ENCODE assay signal across 8 cellular contexts in the genomic region with DNA sequence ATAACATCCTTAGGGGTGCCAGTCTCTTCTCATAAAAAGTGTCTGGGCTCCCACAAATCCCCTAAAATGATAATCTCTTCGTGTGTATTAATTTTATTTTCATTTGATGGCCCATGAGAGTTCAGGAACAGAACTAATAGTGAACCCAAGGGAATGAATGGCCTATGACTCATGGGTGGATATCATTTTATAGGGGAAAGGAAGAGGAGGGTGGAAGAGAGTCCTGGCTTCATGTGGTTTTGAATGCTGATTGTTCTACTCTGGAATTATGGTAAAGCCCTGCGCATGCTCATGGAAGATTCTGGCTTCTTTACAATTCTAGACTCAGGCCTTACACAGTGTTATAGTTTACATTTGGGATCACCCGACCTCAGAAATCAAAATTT. TPM values are rescaled to one million over a fixed set of nuclear protein-coding genes. Genes with fewer than 3 reads are reported as not detected.
A peak's percentile ranks its signal among the peaks of the same experiment; 100 is the strongest.
DNase-seq lines count a peak whose midpoint lies in the region; ATAC-seq, FAIRE-seq and TF ChIP-seq lines count a peak whose summit lies in the region.

No MANE protein-coding gene starts in this region.

- H2AFZ ChIP-seq in K562 (ENCODE audit: low read depth, low read length), result no peak overlapping the region

- no peak for TF ChIP-seq EP300 in K562 (IDR thresholded peaks at IDR 0.05; ENCODE audit: low read length)

- peak overlapping the region in 1 of 2 experiments; percentile 39; a peak in 1 of 4 replicates for H3K9ac ChIP-seq in K562 (ENCODE audit: insufficient read depth in 1 of 2, low read depth in 2 of 2, low read length in 2 of 2)

- H3K4me3 Mint-ChIP-seq in activated naive CD4-positive, alpha-beta T cell treated with anti-CD3 and anti-CD28 coated beads for 36 hours, result peak overlapping the region; percentile 47
- H3K4me3 Mint-ChIP-seq in effector memory CD8-positive, alpha-beta T cell, result no peak overlapping the region

- 0 out of 2 replicates have a peak, but pooled peaks cover 4% of the 10 kb centered on the region for H4K20me1 ChIP-seq in K562 (replicated peaks; ENCODE audit: control insufficient read depth, insufficient read depth, low read length)

- H3K9me1 ChIP-seq in K562 (ENCODE audit: control insufficient read depth, insufficient read depth, low read length), result no peaks in the 10 kb centered on the region

- peaks cover 4% of the 10 kb centered on the region for H3K36me3 Mint-ChIP-seq in activated naive CD4-positive, alpha-beta T cell treated with anti-CD3 and anti-CD28 coated beads for 36 hours (ENCODE audit: low read depth)
- H3K36me3 Mint-ChIP-seq in effector memory CD8-positive, alpha-beta T cell (ENCODE audit: insufficient read depth), result no peaks in the 10 kb centered on the region

- in situ Hi-C loops in K562 (cut with MboI) (no loop called here), G401 (cut with HindIII; ENCODE audit: low sequenced_read_pairs) (no loop called here)

- H3K4me1 ChIP-seq in K562 (replicated peaks in 1 of 2; ENCODE audit: control insufficient read depth in 2 of 2, insufficient read depth in 2 of 2, low read length in 2 of 2) (peaks cover 8 to 47% of the 10 kb centered on the region in 2 experiments), lung (ENCODE audit: control insufficient read depth in 2 of 2, insufficient read depth in 2 of 2, low read length in 2 of 2) (peaks cover 5 to 38% of the 10 kb centered on the region in 2 donors), urinary bladder (ENCODE audit: insufficient read depth) (no peaks in the 10 kb centered on the region)

- CTCF ChIA-PET in activated naive CD4-positive, alpha-beta T cell treated with anti-CD3 and anti-CD28 coated beads for 36 hours (lab: Charles Lee), result interaction anchor here (1.0 to 1.7 kb wide), 5 partner anchors 11 to 35 kb away, joined by 3 to 6 read pairs (median 4); partner anchors contain the start of gene MAML2
- CTCF ChIA-PET in K562 (lab: Yijun Ruan, JAX; ENCODE audit: low intra/inter-chr PET ratio), result no interaction called here

- DNase-seq in activated naive CD4-positive, alpha-beta T cell treated with anti-CD3 and anti-CD28 coated beads for 36 hours, result no peak
- no peak for DNase-seq in activated naive CD4-positive, alpha-beta T cell treated with anti-CD3 and anti-CD28 coated beads, Interleukin-2, amount 50 U/mL, for 16 hours
- DNase-seq in K562 (ENCODE audit: extremely low read depth in 1 of 4, low spot score in 3 of 4) (no peak), lung (ENCODE audit: low spot score) (no peak), G401 (ENCODE audit: low spot score) (no peak), SKM-1 (lab: John Stamatoyannopoulos, UW; ENCODE audit: unreplicated experiment) (no peak)
- no peak for DNase-seq in effector memory CD8-positive, alpha-beta T cell

- TF ChIP-seq RAD21 in K562 (CRISPR knock-in tag; conservative IDR thresholded peaks at IDR 0.05 in 1 of 2, IDR thresholded peaks at IDR 0.05 in 1 of 2), result no peak

- WGBS in K562 (ENCODE audit: insufficient coverage, low coverage, missing lambda C conversion rate), result 40% methylated on average over 3 of the region's 3 CpGs
- 57 to 74% methylated on average over 3 of the region's 3 CpGs for WGBS in lung, 2 donors
- WGBS in urinary bladder, result 18% methylated on average over 3 of the region's 3 CpGs

- peaks cover 5% of the 10 kb centered on the region; the same call in 1 of the 3 replicates for H3K79me2 ChIP-seq in K562 (ENCODE audit: control insufficient read depth, insufficient read depth, low read length)

- H3K27me3 ChIP-seq in K562 (ENCODE audit: control insufficient read depth in 2 of 2, insufficient read depth in 2 of 2, low read length in 2 of 2), result no peaks in the 10 kb centered on the region
- H3K27me3 ChIP-seq in lung (ENCODE audit: control insufficient read depth, insufficient read depth), result no peaks in the 10 kb centered on the region

- no peaks in the 10 kb centered on the region for H3K9me3 ChIP-seq in K562 (replicated peaks; ENCODE audit: control insufficient read depth, insufficient read depth, low read depth, low read length)
- H3K9me3 ChIP-seq in lung (ENCODE audit: control insufficient read depth in 2 of 2, insufficient read depth in 1 of 2, low read length in 1 of 2), result no peaks in the 10 kb centered on the region

- FAIRE-seq in K562 (lab: Jason Lieb, UNC), result no peak

- ATAC-seq in K562 (no peak), lung (ENCODE audit: insufficient read depth, low FRiP score) (no peak)
- no peak for ATAC-seq in effector memory CD8-positive, alpha-beta T cell (replicated peaks)

- H3K4me3 ChIP-seq in K562, result no peak overlapping the region
- no peak overlapping the region for H3K4me3 ChIP-seq in lung
- no peak overlapping the region for H3K4me3 ChIP-seq in urinary bladder (ENCODE audit: low read depth, low read length)

- TF ChIP-seq POLR2A in K562 (conservative IDR thresholded peaks at IDR 0.05), result no peak

- intact Hi-C loops in activated naive CD4-positive, alpha-beta T cell treated with anti-CD3 and anti-CD28 coated beads for 36 hours (cut with micrococcal nuclease), result loop anchor here (1.0 kb wide), 2 partner anchors 15 to 31 kb away; no protein-coding TSS in a partner anchor
- intact Hi-C loops in K562 (cut with micrococcal nuclease), result no loop called here

- POLR2A ChIA-PET in K562 (lab: Yijun Ruan, JAX), result interaction anchor here (0.6 to 1.5 kb wide), 6 partner anchors 10 to 195 kb away, joined by 3 to 6 read pairs (median 4); no protein-coding TSS in a partner anchor

- no peak overlapping the region for H3K27ac ChIP-seq in K562 (ENCODE audit: extremely low read depth, low read depth, low read length)
- H3K27ac ChIP-seq in lung (ENCODE audit: low read depth in 1 of 2, low read length in 1 of 2), result peak overlapping the region; percentile 97
- peak overlapping the region; percentile 75 for H3K27ac ChIP-seq in urinary bladder (ENCODE audit: low read depth)

- no peaks in the 10 kb centered on the region for H3K9me3 Mint-ChIP-seq in activated naive CD4-positive, alpha-beta T cell treated with anti-CD3 and anti-CD28 coated beads for 36 hours
- H3K9me3 Mint-ChIP-seq in effector memory CD8-positive, alpha-beta T cell, result no peaks in the 10 kb centered on the region

- peaks cover 77% of the 10 kb centered on the region for H3K4me1 Mint-ChIP-seq in activated naive CD4-positive, alpha-beta T cell treated with anti-CD3 and anti-CD28 coated beads for 36 hours (ENCODE audit: low read depth)
- peaks cover 15% of the 10 kb centered on the region in 2 donors for H3K4me1 Mint-ChIP-seq in effector memory CD8-positive, alpha-beta T cell (ENCODE audit: low read depth in 2 of 2)

- BruUV-seq in K562 (replicated peaks; lab: Mats Ljungman, UMichigan), result no TSS peak

- TF ChIP-seq CTCF in K562 (IDR thresholded peaks at IDR 0.05 in 2 of 3, conservative IDR thresholded peaks at IDR 0.05 in 1 of 3; ENCODE audit: insufficient read depth in 2 of 3, low read depth in 1 of 3, low read length in 3 of 3) (no peak), lung (IDR thresholded peaks at IDR 0.05; ENCODE audit: control extremely low read depth, extremely low read depth) (no peak)

- H3K36me3 ChIP-seq in K562 (ENCODE audit: control insufficient read depth, insufficient read depth, low read length) (no peaks in the 10 kb centered on the region), lung (ENCODE audit: control insufficient read depth in 2 of 2, insufficient read depth in 2 of 2, low read length in 2 of 2) (no peaks in the 10 kb centered on the region), urinary bladder (ENCODE audit: insufficient read depth) (no peaks in the 10 kb centered on the region)

- peak overlapping the region; percentile 42 for H3K4me2 ChIP-seq in K562 (ENCODE audit: insufficient read depth, low read length)

- H3K27me3 Mint-ChIP-seq in activated naive CD4-positive, alpha-beta T cell treated with anti-CD3 and anti-CD28 coated beads for 36 hours (ENCODE audit: low read depth), result no peaks in the 10 kb centered on the region
- H3K27me3 Mint-ChIP-seq in effector memory CD8-positive, alpha-beta T cell, result no peaks in the 10 kb centered on the region

- no peak overlapping the region for H3K27ac Mint-ChIP-seq in activated naive CD4-positive, alpha-beta T cell treated with anti-CD3 and anti-CD28 coated beads for 36 hours
- peak overlapping the region in 1 of 2 donors; percentile 41 for H3K27ac Mint-ChIP-seq in effector memory CD8-positive, alpha-beta T cell

TF ChIP-seq in K562, 482 proteins besides CTCF, POLR2A, EP300 and RAD21 (continues in another document):
- TF ChIP-seq NRF1 (conservative IDR thresholded peaks at IDR 0.05 in 1 of 2, IDR thresholded peaks at IDR 0.05 in 1 of 2), result peak; percentile 70 to 75
- no peak for TF ChIP-seq ZNF253 (CRISPR knock-in tag; conservative IDR thresholded peaks at IDR 0.05)
- TF ChIP-seq, protein P1, sequence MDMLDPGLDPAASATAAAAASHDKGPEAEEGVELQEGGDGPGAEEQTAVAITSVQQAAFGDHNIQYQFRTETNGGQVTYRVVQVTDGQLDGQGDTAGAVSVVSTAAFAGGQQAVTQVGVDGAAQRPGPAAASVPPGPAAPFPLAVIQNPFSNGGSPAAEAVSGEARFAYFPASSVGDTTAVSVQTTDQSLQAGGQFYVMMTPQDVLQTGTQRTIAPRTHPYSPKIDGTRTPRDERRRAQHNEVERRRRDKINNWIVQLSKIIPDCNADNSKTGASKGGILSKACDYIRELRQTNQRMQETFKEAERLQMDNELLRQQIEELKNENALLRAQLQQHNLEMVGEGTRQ (CRISPR knock-in tag; IDR thresholded peaks at IDR 0.05), result no peak
- TF ChIP-seq KHSRP (IDR thresholded peaks at IDR 0.05), result no peak

RNA-seq across cellular contexts. Expression of gene MAML2, which starts 35.3 kb away (rescaled TPM):
- 10 to 100 TPM; 26.6 to 28.1 TPM for total RNA-seq in activated naive CD4-positive, alpha-beta T cell treated with anti-CD3 and anti-CD28 coated beads for 36 hours
- total RNA-seq in K562 (2011; cell fraction: chromatin; rRNA removed; ENCODE audit: low replicate concordance), result 8.1 and 14.3 TPM in 2 replicates
- total RNA-seq in K562 (2011; cell fraction: nucleolus; rRNA removed), result 4.3 and 5.0 TPM in 2 replicates
- 6.5 and 8.2 TPM in 2 replicates for total RNA-seq in K562 (2011; cell fraction: nucleoplasm; rRNA removed)
- total RNA-seq in K562 (2014; rRNA removed) (5.1 and 5.2 TPM in 2 replicates), K562 (2014; rRNA removed; fragmentation: Illumina TruSeq; extraction: Trizol) (4.6 and 5.5 TPM in 2 replicates), K562 (2015; rRNA removed; fragmentation: Illumina TruSeq; extraction: Trizol) (5.7 and 6.0 TPM in 2 replicates), K562 (2021) (6.2 and 6.6 TPM in 2 replicates), lung (10 to 100 TPM; 20.5 to 41.8 TPM), urinary bladder (25.6 TPM)
- polyA plus RNA-seq in K562 (2011; rRNA removed) (4.0 and 4.2 TPM in 2 replicates), K562 (2014; fragmentation: Illumina TruSeq; extraction: Trizol) (5.9 and 6.8 TPM in 2 replicates), K562 (2014; fragmentation: Nextera tagmentation; extraction: Ambion mirVana) (1 to 10 TPM in 1 of 2 experiments, under 1 TPM in 1; 0.79 to 1.5 TPM), K562 (2014; rRNA removed) (3.2 and 4.8 TPM in 2 replicates), lung (1 to 10 TPM; 3.8 to 6.9 TPM), urinary bladder (7.9 TPM)
- polyA plus RNA-seq in K562 (2011; cell fraction: cytosol; rRNA removed), result 3.8 and 5.5 TPM in 2 replicates
- polyA plus RNA-seq in K562 (2011; cell fraction: nucleus; rRNA removed), result 3.6 and 6.4 TPM in 2 replicates
- 4.9 and 7.6 TPM in 2 replicates for polyA plus RNA-seq in K562 (2012)
- polyA minus RNA-seq in K562 (2011; rRNA and poly(A)+ RNA removed), result 9.7 and 12.0 TPM in 2 replicates
- polyA minus RNA-seq in K562 (2011; cell fraction: cytosol; rRNA and poly(A)+ RNA removed), result 3.5 and 4.2 TPM in 2 replicates
- polyA minus RNA-seq in K562 (2011; cell fraction: nucleus; rRNA and poly(A)+ RNA removed), result 9.8 and 10.5 TPM in 2 replicates
- total RNA-seq in G401 (2014; rRNA removed; shearing (Covaris generic)), result not detected in 2 replicates
